In genomic region chr20:19815553-19815991, GRCh38 we compare ENCODE assay signal across 8 cellular contexts. TPM values are rescaled to one million over a fixed set of nuclear protein-coding genes. Genes with fewer than 3 reads are reported as not detected.
DNase-seq lines count a peak whose midpoint lies in the region; ATAC-seq and TF ChIP-seq lines count a peak whose summit lies in the region.

No MANE protein-coding gene starts in this region.

- H3K4me1 ChIP-seq in adipocyte (ENCODE audit: control insufficient read depth, insufficient read depth, low read length) = peaks cover 44% of the 10 kb centered on the region
- H3K4me1 ChIP-seq in tibial nerve = peaks cover 0 to 41% (median 15%) of the 10 kb centered on the region in 4 donors

- H3K9me3 ChIP-seq in adipocyte (ENCODE audit: control insufficient read depth, low read length) (peaks cover 6% of the 10 kb centered on the region), tibial nerve (peaks cover 0 to 7% (median 0%) of the 10 kb centered on the region in 4 donors)

- WGBS in tibial nerve, 2 donors = 30 to 31% methylated on average over 8 of the region's 8 CpGs

- peak; percentile 4 for DNase-seq in activated CD4-positive, alpha-beta T cell treated with anti-CD3 and anti-CD28 coated beads for 48 hours
- no peak for DNase-seq in activated CD4-positive, alpha-beta T cell treated with anti-CD3 and anti-CD28 coated beads for 1 hour
- DNase-seq in adipocyte (ENCODE audit: low read depth) (peak; percentile 94), hepatic stellate cell (ENCODE audit: low spot score) (peak; percentile 84), tibial nerve (ENCODE audit: low spot score in 2 of 2) (peak; percentile 21 to 33), NCI-H2196 (lab: John Stamatoyannopoulos, UW; ENCODE audit: unreplicated experiment) (no peak)

- H3K9ac ChIP-seq in adipocyte (ENCODE audit: low read length) = peak overlapping the region; percentile 65

- no peak for TF ChIP-seq POLR2A in tibial nerve (IDR thresholded peaks at IDR 0.05)

- peak overlapping the region; percentile 16 for H3K4me3 ChIP-seq in adipocyte (ENCODE audit: low read length)
- H3K4me3 ChIP-seq in tibial nerve = no peak overlapping the region

- H3K36me3 ChIP-seq in adipocyte (ENCODE audit: control insufficient read depth, insufficient read depth, low read length, severe bottlenecking) = peaks cover 5% of the 10 kb centered on the region
- peaks cover 0 to 13% (median 0%) of the 10 kb centered on the region in 3 donors for H3K36me3 ChIP-seq in tibial nerve

- peak overlapping the region in 2 of 4 donors; percentile 0 to 69 for H3K27ac ChIP-seq in tibial nerve

- TF ChIP-seq CTCF in tibial nerve (IDR thresholded peaks at IDR 0.05) = peak in 1 of 5 experiments; percentile 12

- ATAC-seq in GM19455 (IDR thresholded peaks at IDR 0.05; ENCODE audit: unreplicated experiment) = no peak
- no peak for ATAC-seq in HG03159 (IDR thresholded peaks at IDR 0.05; ENCODE audit: unreplicated experiment)

- TF ChIP-seq EP300 in tibial nerve (IDR thresholded peaks at IDR 0.05) = peak in 1 of 2 donors; percentile 64

- no peaks in the 10 kb centered on the region for H3K27me3 ChIP-seq in adipocyte (replicated peaks; ENCODE audit: control insufficient read depth, insufficient read depth, low read length)
- no peaks in the 10 kb centered on the region for H3K27me3 ChIP-seq in tibial nerve

RNA-seq across cellular contexts. Expression of gene RIN2, which starts 57.5 kb away (rescaled TPM):
- 10 to 100 TPM; 65.1 to 91.5 (median 69.9) TPM for total RNA-seq in tibial nerve

Comparison
In these comparisons a context has a peak if more than half of its experiments do, and no peak if none do; other contexts are left out.
1. DNase-seq: peak in activated CD4-positive, alpha-beta T cell treated with anti-CD3 and anti-CD28 coated beads for 48 hours (single experiment), adipocyte (single experiment), hepatic stellate cell (single experiment) and tibial nerve (2 of 2); none in activated CD4-positive, alpha-beta T cell treated with anti-CD3 and anti-CD28 coated beads for 1 hour (single experiment) and NCI-H2196 (single experiment).